In genomic region chr1:156157974-156158373, GRCh38 we compare ENCODE assay signal across 19 cellular contexts. TPM values are rescaled to one million over a fixed set of nuclear protein-coding genes. Genes with fewer than 3 reads are reported as not detected.
DNase-seq lines count a peak whose midpoint lies in the region; ATAC-seq lines count a peak whose summit lies in the region.
"Had no signal": no experiment of that assay in that cellular context is flagged by ENCODE, and none has a peak within 500 bp of the region (broad histone marks: within the 10 kb centered on the region; RNA-seq: fewer than 3 reads in every experiment).

No MANE protein-coding gene starts in this region.

- H3K4me3 ChIP-seq in Karpas-422 (ENCODE audit: low read length): no peak overlapping the region
- H3K4me3 ChIP-seq: HAP-1, psoas muscle had no signal

- peaks cover 46% of the 10 kb centered on the region for H3K4me1 ChIP-seq in Karpas-422 (ENCODE audit: low read length)
- H3K4me1 ChIP-seq: HAP-1 had no signal

- H3K36me3 Mint-ChIP-seq in activated T-cell treated with anti-CD3 and anti-CD28 coated beads, Interleukin-2, amount 50 U/mL, for 72 hours (ENCODE audit: insufficient read depth in 2 of 2): peaks cover 9 to 48% of the 10 kb centered on the region in 2 donors
- H3K36me3 Mint-ChIP-seq in activated T-helper 17 cell treated with anti-CD3 and anti-CD28 coated beads, Interleukin-2, amount 50 U/mL, for 72 hours (ENCODE audit: low read depth): peaks cover 24% of the 10 kb centered on the region
- peaks cover 64% of the 10 kb centered on the region for H3K36me3 Mint-ChIP-seq in stimulated activated effector memory CD8-positive, alpha-beta T cell treated with anti-CD3 and anti-CD28 coated beads, Interleukin-12 subunit alpha, Interleukin-12 subunit beta, amount 100 ng/mL, for 72 hours

- no peaks in the 10 kb centered on the region for H3K27me3 Mint-ChIP-seq in activated T-cell treated with anti-CD3 and anti-CD28 coated beads, Interleukin-2, amount 50 U/mL, for 72 hours (ENCODE audit: low read depth)
- H3K27me3 Mint-ChIP-seq in activated T-helper 17 cell treated with anti-CD3 and anti-CD28 coated beads, Interleukin-2, amount 50 U/mL, for 72 hours: no peaks in the 10 kb centered on the region

- peak overlapping the region; percentile 14; the same call in 1 of the 2 replicates for H3K27ac ChIP-seq in Karpas-422 (ENCODE audit: low read length)
- H3K27ac ChIP-seq: psoas muscle had no signal

- DNase-seq in activated T-cell treated with anti-CD3 and anti-CD28 coated beads, Interleukin-2, amount 50 U/mL, for 72 hours: no peak
- DNase-seq in activated T-cell treated with anti-CD3 and anti-CD28 coated beads for 4 hours: no peak
- no peak for DNase-seq in Karpas-422
- DNase-seq in stimulated activated effector memory CD8-positive, alpha-beta T cell treated with anti-CD3 and anti-CD28 coated beads, Interleukin-12 subunit alpha, Interleukin-12 subunit beta, amount 100 ng/mL, for 72 hours (ENCODE audit: low spot score in 2 of 2): no peak
- no peak for DNase-seq in stimulated activated CD4-positive, alpha-beta T cell treated with anti-CD3 and anti-CD28 coated beads, Interleukin-4, amount 100 ng/mL, for 24 hours
- no peak for DNase-seq in HT-29 (ENCODE audit: low spot score)
- DNase-seq: C1 segment of cervical spinal cord; cerebellar nuclear complex; NCI-H1105 treated with DMSO at 0.1 percent for 48 hours; NCI-H2029; NCI-H69; psoas muscle; SK-N-SH; stimulated activated CD8-positive, alpha-beta memory T cell treated with anti-CD3 and anti-CD28 coated beads, Interleukin-4, amount 100 ng/mL, for 48 hours; substantia nigra; T1000 had no signal

- H3K9ac ChIP-seq in Karpas-422 (ENCODE audit: low read length): no peak overlapping the region
- H3K9ac ChIP-seq: SK-N-SH had no signal

- H3K9me3 Mint-ChIP-seq in activated T-cell treated with anti-CD3 and anti-CD28 coated beads, Interleukin-2, amount 50 U/mL, for 72 hours: no peaks in the 10 kb centered on the region
- no peaks in the 10 kb centered on the region for H3K9me3 Mint-ChIP-seq in activated T-helper 17 cell treated with anti-CD3 and anti-CD28 coated beads, Interleukin-2, amount 50 U/mL, for 72 hours
- H3K9me3 Mint-ChIP-seq in stimulated activated effector memory CD8-positive, alpha-beta T cell treated with anti-CD3 and anti-CD28 coated beads, Interleukin-12 subunit alpha, Interleukin-12 subunit beta, amount 100 ng/mL, for 72 hours: no peaks in the 10 kb centered on the region

- no peak overlapping the region for H3K4me2 ChIP-seq in Karpas-422 (ENCODE audit: low read depth, low read length, poor library complexity, severe bottlenecking)
- H3K4me2 ChIP-seq: SK-N-SH had no signal

- H3K27ac Mint-ChIP-seq in activated T-cell treated with anti-CD3 and anti-CD28 coated beads, Interleukin-2, amount 50 U/mL, for 72 hours: peak overlapping the region; percentile 77
- H3K27ac Mint-ChIP-seq in activated T-helper 17 cell treated with anti-CD3 and anti-CD28 coated beads, Interleukin-2, amount 50 U/mL, for 72 hours: peak overlapping the region; percentile 98
- H3K27ac Mint-ChIP-seq in stimulated activated effector memory CD8-positive, alpha-beta T cell treated with anti-CD3 and anti-CD28 coated beads, Interleukin-12 subunit alpha, Interleukin-12 subunit beta, amount 100 ng/mL, for 72 hours: peak overlapping the region; percentile 82

- ATAC-seq in activated T-cell treated with anti-CD3 and anti-CD28 coated beads, Interleukin-2, amount 50 U/mL, for 72 hours (replicated peaks in 1 of 2): no peak
- ATAC-seq in activated T-helper 17 cell treated with anti-CD3 and anti-CD28 coated beads, Interleukin-2, amount 50 U/mL, for 72 hours (replicated peaks): no peak
- no peak for ATAC-seq in stimulated activated effector memory CD8-positive, alpha-beta T cell treated with anti-CD3 and anti-CD28 coated beads, Interleukin-12 subunit alpha, Interleukin-12 subunit beta, amount 100 ng/mL, for 72 hours
- ATAC-seq in HG02759 (IDR thresholded peaks at IDR 0.05; ENCODE audit: unreplicated experiment): no peak
- ATAC-seq: psoas muscle had no signal

- H3K36me3 ChIP-seq in Karpas-422 (ENCODE audit: insufficient read depth, low read length): 0 out of 2 replicates have a peak, but pooled peaks cover 5% of the 10 kb centered on the region
- H3K36me3 ChIP-seq: HAP-1 had no signal

- H3K4me1 Mint-ChIP-seq in activated T-cell treated with anti-CD3 and anti-CD28 coated beads, Interleukin-2, amount 50 U/mL, for 72 hours (ENCODE audit: low read depth): peaks cover 93% of the 10 kb centered on the region
- peaks cover 43% of the 10 kb centered on the region for H3K4me1 Mint-ChIP-seq in activated T-helper 17 cell treated with anti-CD3 and anti-CD28 coated beads, Interleukin-2, amount 50 U/mL, for 72 hours
- peaks cover 92% of the 10 kb centered on the region for H3K4me1 Mint-ChIP-seq in stimulated activated effector memory CD8-positive, alpha-beta T cell treated with anti-CD3 and anti-CD28 coated beads, Interleukin-12 subunit alpha, Interleukin-12 subunit beta, amount 100 ng/mL, for 72 hours

- H2AFZ ChIP-seq in Karpas-422 (ENCODE audit: low read length): no peak overlapping the region

- H3K79me2 ChIP-seq in Karpas-422 (ENCODE audit: low read length): peaks cover 14% of the 10 kb centered on the region

- H3K9me2 ChIP-seq in Karpas-422 (replicated peaks; ENCODE audit: insufficient read depth, low read length): no peaks in the 10 kb centered on the region
- H3K9me2 ChIP-seq: SK-N-SH had no signal

- H4K20me1 ChIP-seq in Karpas-422 (ENCODE audit: insufficient read depth, low read depth, low read length): no peaks in the 10 kb centered on the region

- H3K9me3 ChIP-seq in Karpas-422 (ENCODE audit: low read length): no peaks in the 10 kb centered on the region
- H3K9me3 ChIP-seq: HAP-1, psoas muscle, SK-N-SH had no signal

- H3K27me3 ChIP-seq in Karpas-422 (ENCODE audit: low read length): no peaks in the 10 kb centered on the region

- peak overlapping the region; percentile 67 to 88 for H3K4me3 Mint-ChIP-seq in activated T-cell treated with anti-CD3 and anti-CD28 coated beads, Interleukin-2, amount 50 U/mL, for 72 hours
- H3K4me3 Mint-ChIP-seq in activated T-helper 17 cell treated with anti-CD3 and anti-CD28 coated beads, Interleukin-2, amount 50 U/mL, for 72 hours: peak overlapping the region; percentile 88
- H3K4me3 Mint-ChIP-seq in stimulated activated effector memory CD8-positive, alpha-beta T cell treated with anti-CD3 and anti-CD28 coated beads, Interleukin-12 subunit alpha, Interleukin-12 subunit beta, amount 100 ng/mL, for 72 hours: peak overlapping the region; percentile 79

RNA-seq across cellular contexts. Expression of gene SEMA4A, which starts 4.6 kb away (rescaled TPM):
- 10 to 100 TPM; 63.7 to 80.3 TPM for total RNA-seq in activated T-cell treated with anti-CD3 and anti-CD28 coated beads, Interleukin-2, amount 50 U/mL, for 72 hours
- 46.7 and 66.7 TPM in 2 replicates for total RNA-seq in Karpas-422 (2014; rRNA removed; shearing (Covaris generic); ENCODE audit: low replicate concordance)
- 10 to 100 TPM in 1 of 2 donors, 1 to 10 TPM in 1; 1.8 to 17.6 TPM for total RNA-seq in activated T-helper 17 cell treated with anti-CD3 and anti-CD28 coated beads, Interleukin-2, amount 50 U/mL, for 72 hours
- total RNA-seq in HT-29 (2014; rRNA removed; shearing (Covaris generic)): 5.1 and 11.6 TPM in 2 replicates

RNA-seq across cellular contexts. Expression of gene SLC25A44, which starts 35.9 kb away (rescaled TPM):
- total RNA-seq in activated T-cell treated with anti-CD3 and anti-CD28 coated beads, Interleukin-2, amount 50 U/mL, for 72 hours: 10 to 100 TPM; 52.3 to 71.0 TPM
- 16.8 and 24.0 TPM in 2 replicates for total RNA-seq in Karpas-422 (2014; rRNA removed; shearing (Covaris generic); ENCODE audit: low replicate concordance)
- 10 to 100 TPM; 23.5 to 38.1 TPM for total RNA-seq in activated T-helper 17 cell treated with anti-CD3 and anti-CD28 coated beads, Interleukin-2, amount 50 U/mL, for 72 hours
- 15.3 and 21.6 TPM in 2 replicates for total RNA-seq in HT-29 (2014; rRNA removed; shearing (Covaris generic))

RNA-seq across cellular contexts. Expression of gene LMNA, which starts 43.5 kb away (rescaled TPM):
- 100 to 1,000 TPM; 125 to 159 TPM for total RNA-seq in activated T-cell treated with anti-CD3 and anti-CD28 coated beads, Interleukin-2, amount 50 U/mL, for 72 hours
- 27.5 and 41.6 TPM in 2 replicates for total RNA-seq in Karpas-422 (2014; rRNA removed; shearing (Covaris generic); ENCODE audit: low replicate concordance)
- 100 to 1,000 TPM; 150 to 338 TPM for total RNA-seq in activated T-helper 17 cell treated with anti-CD3 and anti-CD28 coated beads, Interleukin-2, amount 50 U/mL, for 72 hours
- 1,664 and 1,875 TPM in 2 replicates for total RNA-seq in HT-29 (2014; rRNA removed; shearing (Covaris generic))

RNA-seq across cellular contexts. Expression of gene PMF1, which starts 54.8 kb away (rescaled TPM):
- 100 to 1,000 TPM; 122 to 127 TPM for total RNA-seq in activated T-cell treated with anti-CD3 and anti-CD28 coated beads, Interleukin-2, amount 50 U/mL, for 72 hours
- 40.1 and 51.2 TPM in 2 replicates for total RNA-seq in Karpas-422 (2014; rRNA removed; shearing (Covaris generic); ENCODE audit: low replicate concordance)
- 10 to 100 TPM; 85.6 to 87.3 TPM for total RNA-seq in activated T-helper 17 cell treated with anti-CD3 and anti-CD28 coated beads, Interleukin-2, amount 50 U/mL, for 72 hours
- total RNA-seq in HT-29 (2014; rRNA removed; shearing (Covaris generic)): 111 and 122 TPM in 2 replicates
